31 cellular contexts compared by ENCODE assay signal in the genomic region with DNA sequence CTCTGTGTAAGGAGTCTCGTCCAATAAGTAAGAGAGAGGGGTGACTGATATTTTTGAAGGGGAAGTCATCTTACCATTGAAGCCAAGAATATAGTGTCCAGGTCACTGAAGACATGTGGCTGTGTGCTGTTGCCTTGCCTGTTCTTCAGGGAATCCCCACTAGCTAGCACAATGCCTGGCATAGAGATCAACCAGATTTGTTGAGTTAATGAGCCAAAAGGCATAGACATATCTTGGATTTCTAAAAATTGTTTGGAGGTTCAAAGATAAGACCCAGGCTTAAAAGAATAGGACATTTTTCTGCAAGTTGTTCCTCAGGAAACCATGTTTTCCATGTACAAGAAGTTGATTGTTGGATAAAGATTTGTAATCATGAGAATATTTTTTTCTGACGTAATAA.
"Had no signal": no experiment of that assay in that cellular context is flagged by ENCODE, and none has a peak within 500 bp of the region (broad histone marks: within the 10 kb centered on the region; RNA-seq: fewer than 3 reads in every experiment).

No MANE protein-coding gene starts in this region.

- H3K27ac Mint-ChIP-seq: activated B cell treated with CpG ODN at 0.5 μM for 24 hours; activated CD8-positive, alpha-beta memory T cell treated with anti-CD3 and anti-CD28 coated beads, Interleukin-2, amount 10 ng/mL, durations not matched to agents 7 days and 5 days; activated CD8-positive, alpha-beta T cell treated with anti-CD3 and anti-CD28 coated beads for 36 hours; activated naive CD4-positive, alpha-beta T cell treated with anti-CD3 and anti-CD28 coated beads, Interleukin-2, amount 50 U/mL, for 24 hours; activated naive CD8-positive, alpha-beta T cell treated with anti-CD3 and anti-CD28 coated beads, Interleukin-2, amount 50 U/mL, for 24 hours; activated T-helper 2 cell treated with anti-CD3 and anti-CD28 coated beads, Interferon-gamma antibody, Interleukin-2, Interleukin-4, amounts not matched to agents 10 μg/mL and 5 μg/mL and 100 μg/mL, durations not matched to agents 14 hours and 24 hours and 36 hours; endodermal cell; natural killer cell; progenitor cell of endocrine pancreas; stimulated activated memory B cell treated with anti-CD40 and anti-IgM and Interleukin-4, amounts not matched to agents 10 μg/mL and 1 μg/mL and 100 μg/mL, for 72 hours; T-helper 2 cell treated with Interferon-gamma antibody and Interleukin-4, amounts not matched to agents 5 μg/mL and 100 μg/mL, for 36 hours had no signal

- H3K36me3 Mint-ChIP-seq: activated CD8-positive, alpha-beta memory T cell treated with anti-CD3 and anti-CD28 coated beads, Interleukin-2, amount 10 ng/mL, durations not matched to agents 7 days and 5 days; activated naive CD4-positive, alpha-beta T cell treated with anti-CD3 and anti-CD28 coated beads, Interleukin-2, amount 50 U/mL, for 24 hours; natural killer cell; stimulated activated memory B cell treated with anti-CD40 and anti-IgM and Interleukin-4, amounts not matched to agents 10 μg/mL and 1 μg/mL and 100 μg/mL, for 72 hours had no signal

- DNase-seq: activated B cell treated with CpG ODN at 0.5 μM for 24 hours; activated CD4-positive, alpha-beta T cell treated with anti-CD3 and anti-CD28 coated beads, Interleukin-2, amount 50 U/mL, for 1 hour; activated CD8-positive, alpha-beta memory T cell treated with anti-CD3 and anti-CD28 coated beads, Interleukin-2, amount 10 ng/mL, durations not matched to agents 7 days and 5 days; activated CD8-positive, alpha-beta T cell treated with anti-CD3 and anti-CD28 coated beads for 36 hours; activated naive CD8-positive, alpha-beta T cell treated with anti-CD3 and anti-CD28 coated beads, Interleukin-2, amount 50 U/mL, for 24 hours; activated T-cell treated with anti-CD3 and anti-CD28 coated beads, Interleukin-2, amount 50 U/mL, for 48 hours; amygdala; caudate nucleus; endodermal cell; esophagus squamous epithelium; head of caudate nucleus; hippocampal formation; left colon; mammary epithelial cell; natural killer cell; ovary; sigmoid colon; small intestine; stimulated activated CD4-positive, alpha-beta T cell treated with anti-CD3 and anti-CD28 coated beads, Interleukin-1b, Interleukin-23, amount 100 ng/mL, for 48 hours; stimulated activated CD4-positive, alpha-beta T cell treated with anti-CD3 and anti-CD28 coated beads, Interleukin-4, amount 100 ng/mL, for 4 hours; stimulated activated CD8-positive, alpha-beta memory T cell treated with anti-CD3 and anti-CD28 coated beads, Interleukin-4, amount 100 ng/mL, for 48 hours; stomach; T-helper 1 cell had no signal

- H3K4me3 ChIP-seq: esophagus squamous epithelium, ovary, sigmoid colon, stomach, suprapubic skin, tibial nerve had no signal

- H3K4me1 ChIP-seq: esophagus squamous epithelium, sigmoid colon, stomach, suprapubic skin, tibial nerve had no signal

- H3K36me3 ChIP-seq: esophagus squamous epithelium, neutrophil, ovary, sigmoid colon, stomach, suprapubic skin, tibial nerve had no signal

- H3K4me3 Mint-ChIP-seq: activated B cell treated with CpG ODN at 0.5 μM for 24 hours; activated CD8-positive, alpha-beta memory T cell treated with anti-CD3 and anti-CD28 coated beads, Interleukin-2, amount 10 ng/mL, durations not matched to agents 7 days and 5 days; activated CD8-positive, alpha-beta T cell treated with anti-CD3 and anti-CD28 coated beads for 36 hours; activated naive CD4-positive, alpha-beta T cell treated with anti-CD3 and anti-CD28 coated beads, Interleukin-2, amount 50 U/mL, for 24 hours; activated naive CD8-positive, alpha-beta T cell treated with anti-CD3 and anti-CD28 coated beads, Interleukin-2, amount 50 U/mL, for 24 hours; endodermal cell; natural killer cell; stimulated activated memory B cell treated with anti-CD40 and anti-IgM and Interleukin-4, amounts not matched to agents 10 μg/mL and 1 μg/mL and 100 μg/mL, for 72 hours; T-helper 2 cell treated with Interferon-gamma antibody and Interleukin-4, amounts not matched to agents 5 μg/mL and 100 μg/mL, for 36 hours had no signal

- H3K9me3 ChIP-seq: esophagus squamous epithelium, neutrophil, ovary, sigmoid colon, stomach, suprapubic skin, tibial nerve had no signal

- H3K4me1 Mint-ChIP-seq: activated B cell treated with CpG ODN at 0.5 μM for 24 hours; activated CD8-positive, alpha-beta memory T cell treated with anti-CD3 and anti-CD28 coated beads, Interleukin-2, amount 10 ng/mL, durations not matched to agents 7 days and 5 days; activated naive CD4-positive, alpha-beta T cell treated with anti-CD3 and anti-CD28 coated beads, Interleukin-2, amount 50 U/mL, for 24 hours; activated naive CD8-positive, alpha-beta T cell treated with anti-CD3 and anti-CD28 coated beads, Interleukin-2, amount 50 U/mL, for 24 hours; natural killer cell; stimulated activated memory B cell treated with anti-CD40 and anti-IgM and Interleukin-4, amounts not matched to agents 10 μg/mL and 1 μg/mL and 100 μg/mL, for 72 hours had no signal

- H3K27ac ChIP-seq: esophagus squamous epithelium, neutrophil, ovary, sigmoid colon, stomach, suprapubic skin, tibial nerve had no signal

- H3K27me3 Mint-ChIP-seq: activated B cell treated with CpG ODN at 0.5 μM for 24 hours; activated CD8-positive, alpha-beta memory T cell treated with anti-CD3 and anti-CD28 coated beads, Interleukin-2, amount 10 ng/mL, durations not matched to agents 7 days and 5 days; activated CD8-positive, alpha-beta T cell treated with anti-CD3 and anti-CD28 coated beads for 36 hours; activated naive CD8-positive, alpha-beta T cell treated with anti-CD3 and anti-CD28 coated beads, Interleukin-2, amount 50 U/mL, for 24 hours; progenitor cell of endocrine pancreas; stimulated activated memory B cell treated with anti-CD40 and anti-IgM and Interleukin-4, amounts not matched to agents 10 μg/mL and 1 μg/mL and 100 μg/mL, for 72 hours had no signal

- H3K9me3 Mint-ChIP-seq: activated B cell treated with CpG ODN at 0.5 μM for 24 hours; activated CD8-positive, alpha-beta T cell treated with anti-CD3 and anti-CD28 coated beads for 36 hours; activated naive CD4-positive, alpha-beta T cell treated with anti-CD3 and anti-CD28 coated beads, Interleukin-2, amount 50 U/mL, for 24 hours; activated T-helper 2 cell treated with anti-CD3 and anti-CD28 coated beads, Interferon-gamma antibody, Interleukin-2, Interleukin-4, amounts not matched to agents 10 μg/mL and 5 μg/mL and 100 μg/mL, durations not matched to agents 14 hours and 24 hours and 36 hours; endodermal cell; stimulated activated memory B cell treated with anti-CD40 and anti-IgM and Interleukin-4, amounts not matched to agents 10 μg/mL and 1 μg/mL and 100 μg/mL, for 72 hours; T-helper 2 cell treated with Interferon-gamma antibody and Interleukin-4, amounts not matched to agents 5 μg/mL and 100 μg/mL, for 36 hours had no signal

- H3K27me3 ChIP-seq: esophagus squamous epithelium, neutrophil, ovary, sigmoid colon, stomach, suprapubic skin, tibial nerve had no signal
